1 cellular context compared by ENCODE assay signal in genomic region chr6:109339906-109340678, GRCh38.
TF ChIP-seq lines count a peak whose summit lies in the region.

No MANE protein-coding gene starts in this region.

TF ChIP-seq in K562, 482 proteins besides CTCF, POLR2A, EP300 and RAD21 (continued from another document and continues in another):
- TF ChIP-seq PTBP1 (IDR thresholded peaks at IDR 0.05; ENCODE audit: low read depth, low read length) (no peak), ZNF274 (IDR thresholded peaks at IDR 0.05; ENCODE audit: borderline replicate concordance, low read depth, low read length) (no peak), PHB (CRISPR knock-in tag; IDR thresholded peaks at IDR 0.05) (no peak), CHAMP1 (IDR thresholded peaks at IDR 0.05) (0 out of 2 replicates have a peak, but pooled peaks have one; percentile 24), ZNF146 (CRISPR knock-in tag; IDR thresholded peaks at IDR 0.05; ENCODE audit: unreplicated experiment) (no peak), ZNF280B (CRISPR knock-in tag; IDR thresholded peaks at IDR 0.05) (no peak), TFAP4 (CRISPR knock-in tag; IDR thresholded peaks at IDR 0.05; ENCODE audit: borderline replicate concordance) (no peak), C11orf30 (IDR thresholded peaks at IDR 0.05; ENCODE audit: low read depth) (no peak), ELK3 (CRISPR knock-in tag; IDR thresholded peaks at IDR 0.05) (no peak), NR3C1 (CRISPR knock-in tag; IDR thresholded peaks at IDR 0.05) (no peak), SMARCE1 (IDR thresholded peaks at IDR 0.05) (peak; percentile 57; the same call in 1 of the 2 replicates), ERF (CRISPR knock-in tag; IDR thresholded peaks at IDR 0.05) (no peak), POLR2B (IDR thresholded peaks at IDR 0.05; ENCODE audit: low read depth, partially characterized antibody) (no peak), RCOR1 (IDR thresholded peaks at IDR 0.05; ENCODE audit: borderline replicate concordance in 1 of 2, low read depth in 2 of 2, low read length in 2 of 2) (peak in 1 of 2 experiments; percentile 68; a peak in 2 of 4 replicates), STAT5A (IDR thresholded peaks at IDR 0.05; ENCODE audit: borderline replicate concordance, low read length) (no peak), DEAF1 (CRISPR knock-in tag; IDR thresholded peaks at IDR 0.05) (no peak), VEZF1 (CRISPR knock-in tag; IDR thresholded peaks at IDR 0.05) (no peak), RHOXF2B (CRISPR knock-in tag; conservative IDR thresholded peaks at IDR 0.05) (no peak), SLC30A9 (CRISPR knock-in tag; IDR thresholded peaks at IDR 0.05) (no peak), RFX5 (IDR thresholded peaks at IDR 0.05; ENCODE audit: low read depth, low read length) (no peak), FOXM1 (IDR thresholded peaks at IDR 0.05; ENCODE audit: low read depth) (peak; percentile 34; the same call in 1 of the 2 replicates), FOXM1 (CRISPR knock-in tag; IDR thresholded peaks at IDR 0.05; ENCODE audit: low read depth) (no peak), HDAC8 (tag; IDR thresholded peaks at IDR 0.05) (no peak), ZNF766 (CRISPR knock-in tag; conservative IDR thresholded peaks at IDR 0.05) (peak; percentile 60; the same call in 1 of the 2 replicates), NUFIP1 (IDR thresholded peaks at IDR 0.05; ENCODE audit: partially characterized antibody) (no peak), PCBP1 (IDR thresholded peaks at IDR 0.05; ENCODE audit: low read depth, low read length, poor library complexity, severe bottlenecking) (no peak), NCOR1 (IDR thresholded peaks at IDR 0.05) (peak; percentile 70), HNRNPLL (IDR thresholded peaks at IDR 0.05; ENCODE audit: low read depth, low read length, poor library complexity, severe bottlenecking) (no peak), YY1 (IDR thresholded peaks at IDR 0.05; ENCODE audit: borderline replicate concordance in 1 of 3, control insufficient read depth in 1 of 3, extremely low read depth in 1 of 3, insufficient read depth in 3 of 3, insufficient read length in 1 of 3, insufficient replicate concordance in 2 of 3, low read depth in 1 of 3, low read length in 2 of 3) (no peak), MEIS2 (IDR thresholded peaks at IDR 0.05; ENCODE audit: partially characterized antibody) (no peak), SRSF3 (IDR thresholded peaks at IDR 0.05; ENCODE audit: insufficient read depth, low read length) (no peak), KLF13 (tag; IDR thresholded peaks at IDR 0.05; ENCODE audit: borderline replicate concordance, low read depth) (no peak), ATF6 (CRISPR knock-in tag; IDR thresholded peaks at IDR 0.05) (no peak), FOSL1 (tag; conservative IDR thresholded peaks at IDR 0.05) (peak; percentile 79), ZNF583 (CRISPR knock-in tag; IDR thresholded peaks at IDR 0.05) (no peak), CSDE1 (IDR thresholded peaks at IDR 0.05) (no peak), ARID4B (CRISPR knock-in tag; IDR thresholded peaks at IDR 0.05) (no peak), ZNF586 (CRISPR knock-in tag; conservative IDR thresholded peaks at IDR 0.05) (no peak), MNT (conservative IDR thresholded peaks at IDR 0.05) (peak in 1 of 2 experiments; percentile 37; a peak in 1 of 4 replicates), TRIM24 (IDR thresholded peaks at IDR 0.05) (0 out of 4 replicates have a peak, but pooled peaks of 1 of the 2 experiments have one; percentile 13), GATAD2B (IDR thresholded peaks at IDR 0.05; ENCODE audit: borderline replicate concordance) (peak; percentile 46; the same call in 1 of the 2 replicates), HES1 (IDR thresholded peaks at IDR 0.05; ENCODE audit: low read depth) (no peak), TCF15 (CRISPR knock-in tag; IDR thresholded peaks at IDR 0.05) (no peak), SAFB2 (IDR thresholded peaks at IDR 0.05; ENCODE audit: borderline replicate concordance, low read depth, low read length, severe bottlenecking) (no peak), ZNF143 (CRISPR knock-in tag; IDR thresholded peaks at IDR 0.05) (no peak), MTF1 (CRISPR knock-in tag; IDR thresholded peaks at IDR 0.05; ENCODE audit: borderline replicate concordance) (no peak), WHSC1 (IDR thresholded peaks at IDR 0.05; ENCODE audit: low read length) (no peak), TRIM28 (IDR thresholded peaks at IDR 0.05) (no peak), NCOA6 (IDR thresholded peaks at IDR 0.05) (no peak)
